Comparison of ENCODE assay signal across 8 cellular contexts in the genomic region with DNA sequence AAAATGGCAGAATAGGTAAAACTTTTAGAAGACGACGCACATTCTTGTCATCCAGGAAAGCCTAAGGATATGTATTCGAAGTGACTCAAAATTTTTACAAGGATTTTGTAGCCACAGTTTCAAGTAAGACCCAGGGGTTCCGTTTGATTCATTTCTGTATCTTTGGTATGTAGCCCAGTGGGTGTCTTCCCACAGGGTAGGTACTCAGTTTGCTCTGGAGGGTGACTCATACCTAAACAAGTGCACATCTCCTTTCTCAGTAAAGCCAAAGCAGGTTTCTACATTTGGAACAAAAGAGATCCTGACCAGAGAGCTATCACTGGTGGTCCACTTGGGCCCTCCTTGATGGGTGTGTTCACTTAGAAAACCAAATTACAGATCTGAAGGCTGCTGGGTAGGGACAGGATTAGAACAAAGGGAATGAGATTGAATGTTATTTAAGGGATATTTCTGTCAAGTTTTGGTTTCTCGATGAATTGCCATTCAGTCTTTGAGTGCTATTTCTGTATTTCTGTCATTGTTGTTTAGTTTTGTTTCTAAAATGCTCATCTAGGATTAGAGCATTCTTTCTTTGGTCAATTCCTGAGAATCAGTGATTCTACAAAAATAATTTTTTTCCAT. TPM values are rescaled to one million over a fixed set of nuclear protein-coding genes. Genes with fewer than 3 reads are reported as not detected.
DNase-seq lines count a peak whose midpoint lies in the region; ATAC-seq and TF ChIP-seq lines count a peak whose summit lies in the region.

No MANE protein-coding gene starts in this region.

- intact Hi-C loops in activated CD8-positive, alpha-beta T cell treated with anti-CD3 and anti-CD28 coated beads for 36 hours (cut with micrococcal nuclease): loop anchor here (5.0 kb wide), 1 partner anchor 35 kb away; no protein-coding TSS in a partner anchor

- H3K4me1 Mint-ChIP-seq in activated CD8-positive, alpha-beta T cell treated with anti-CD3 and anti-CD28 coated beads for 36 hours (ENCODE audit: low read depth): peaks cover 6% of the 10 kb centered on the region
- H3K4me1 Mint-ChIP-seq in activated CD8-positive, alpha-beta T cell treated with anti-CD3 and anti-CD28 coated beads, Interleukin-2, amount 10 ng/mL, durations not matched to agents 7 days and 5 days (ENCODE audit: low read depth): no peaks in the 10 kb centered on the region
- peaks cover 34% of the 10 kb centered on the region for H3K4me1 Mint-ChIP-seq in neural crest cell

- TF ChIP-seq CTCF in activated CD8-positive, alpha-beta T cell treated with anti-CD3 and anti-CD28 coated beads for 36 hours (IDR thresholded peaks at IDR 0.05): no peak
- no peak for TF ChIP-seq CTCF in neural crest cell (conservative IDR thresholded peaks at IDR 0.05)

- H3K4me3 Mint-ChIP-seq in activated CD8-positive, alpha-beta T cell treated with anti-CD3 and anti-CD28 coated beads for 36 hours: no peak overlapping the region
- H3K4me3 Mint-ChIP-seq in activated CD8-positive, alpha-beta T cell treated with anti-CD3 and anti-CD28 coated beads, Interleukin-2, amount 10 ng/mL, durations not matched to agents 7 days and 5 days: no peak overlapping the region
- H3K4me3 Mint-ChIP-seq in neural crest cell: no peak overlapping the region

- no peaks in the 10 kb centered on the region for H3K27me3 Mint-ChIP-seq in activated CD8-positive, alpha-beta T cell treated with anti-CD3 and anti-CD28 coated beads for 36 hours
- H3K27me3 Mint-ChIP-seq in activated CD8-positive, alpha-beta T cell treated with anti-CD3 and anti-CD28 coated beads, Interleukin-2, amount 10 ng/mL, durations not matched to agents 7 days and 5 days (ENCODE audit: low read depth): no peaks in the 10 kb centered on the region
- no peaks in the 10 kb centered on the region for H3K27me3 Mint-ChIP-seq in neural crest cell (ENCODE audit: low read depth)

- in situ Hi-C loops in KBM-7 (cut with MboI; ENCODE audit: low pct_unique_long_range_greater_than_20kb, low sequenced_read_pairs): no loop called here

- no peak overlapping the region for H3K27ac Mint-ChIP-seq in activated CD8-positive, alpha-beta T cell treated with anti-CD3 and anti-CD28 coated beads for 36 hours
- H3K27ac Mint-ChIP-seq in activated CD8-positive, alpha-beta T cell treated with anti-CD3 and anti-CD28 coated beads, Interleukin-2, amount 10 ng/mL, durations not matched to agents 7 days and 5 days: no peak overlapping the region
- H3K27ac Mint-ChIP-seq in neural crest cell (ENCODE audit: unreplicated experiment): peak overlapping the region; percentile 76

- no peaks in the 10 kb centered on the region for H3K36me3 Mint-ChIP-seq in activated CD8-positive, alpha-beta T cell treated with anti-CD3 and anti-CD28 coated beads for 36 hours (ENCODE audit: low read depth)
- H3K36me3 Mint-ChIP-seq in activated CD8-positive, alpha-beta T cell treated with anti-CD3 and anti-CD28 coated beads, Interleukin-2, amount 10 ng/mL, durations not matched to agents 7 days and 5 days (ENCODE audit: low read depth): no peaks in the 10 kb centered on the region
- peaks cover 5% of the 10 kb centered on the region for H3K36me3 Mint-ChIP-seq in neural crest cell (ENCODE audit: low read depth)

- H3K9me3 Mint-ChIP-seq in activated CD8-positive, alpha-beta T cell treated with anti-CD3 and anti-CD28 coated beads for 36 hours: no peaks in the 10 kb centered on the region
- H3K9me3 Mint-ChIP-seq in activated CD8-positive, alpha-beta T cell treated with anti-CD3 and anti-CD28 coated beads, Interleukin-2, amount 10 ng/mL, durations not matched to agents 7 days and 5 days (ENCODE audit: insufficient read depth): no peaks in the 10 kb centered on the region
- H3K9me3 Mint-ChIP-seq in neural crest cell: no peaks in the 10 kb centered on the region

- POLR2A ChIA-PET in activated CD8-positive, alpha-beta T cell treated with anti-CD3 and anti-CD28 coated beads for 36 hours (lab: Charles Lee): no interaction called here
- POLR2A ChIA-PET in activated CD8-positive, alpha-beta T cell treated with anti-CD3 and anti-CD28 coated beads, Interleukin-2, amount 10 ng/mL, durations not matched to agents 7 days and 5 days (lab: Charles Lee): no interaction called here

- peak; percentile 78 for ATAC-seq in activated CD8-positive, alpha-beta T cell treated with anti-CD3 and anti-CD28 coated beads for 36 hours
- ATAC-seq in activated CD8-positive, alpha-beta T cell treated with anti-CD3 and anti-CD28 coated beads, Interleukin-2, amount 10 ng/mL, durations not matched to agents 7 days and 5 days: no peak
- ATAC-seq in HG03135 (IDR thresholded peaks at IDR 0.05; ENCODE audit: unreplicated experiment): peak; percentile 62

- peak; percentile 7 for DNase-seq in activated CD8-positive, alpha-beta T cell treated with anti-CD3 and anti-CD28 coated beads for 36 hours
- no peak for DNase-seq in activated CD8-positive, alpha-beta T cell treated with anti-CD3 and anti-CD28 coated beads, Interleukin-2, amount 10 ng/mL, durations not matched to agents 7 days and 5 days
- DNase-seq in astrocyte of the hippocampus (ENCODE audit: low read depth, low spot score) (peak; percentile 65), neural crest cell (ENCODE audit: low read depth, low spot score) (no peak), KBM-7 (no peak), inferior parietal cortex (ENCODE audit: extremely low spot score) (no peak), NCI-H187 (lab: John Stamatoyannopoulos, UW) (no peak)

- CTCF ChIA-PET in activated CD8-positive, alpha-beta T cell treated with anti-CD3 and anti-CD28 coated beads for 36 hours (lab: Charles Lee): no interaction called here
- CTCF ChIA-PET in activated CD8-positive, alpha-beta T cell treated with anti-CD3 and anti-CD28 coated beads, Interleukin-2, amount 10 ng/mL, durations not matched to agents 7 days and 5 days (lab: Charles Lee): no interaction called here

RNA-seq across cellular contexts. Expression of gene PLS3, which starts 56.1 kb away (rescaled TPM):
- total RNA-seq in activated CD8-positive, alpha-beta T cell treated with anti-CD3 and anti-CD28 coated beads for 36 hours: 1 to 10 TPM; 2.0 to 2.2 TPM
- total RNA-seq in activated CD8-positive, alpha-beta T cell treated with anti-CD3 and anti-CD28 coated beads, Interleukin-2, amount 10 ng/mL, durations not matched to agents 7 days and 5 days: under 1 TPM; 0.37 to 0.39 TPM
- total RNA-seq in neural crest cell: 286 and 307 TPM in 2 replicates

Comparison
In these comparisons a context has a peak if more than half of its experiments do, and no peak if none do; other contexts are left out.
1. DNase-seq: peak in activated CD8-positive, alpha-beta T cell treated with anti-CD3 and anti-CD28 coated beads for 36 hours (single experiment) and astrocyte of the hippocampus (single experiment); none in activated CD8-positive, alpha-beta T cell treated with anti-CD3 and anti-CD28 coated beads, Interleukin-2, amount 10 ng/mL, durations not matched to agents 7 days and 5 days (single experiment), neural crest cell (single experiment), KBM-7 (single experiment), inferior parietal cortex (single experiment) and NCI-H187 (0 of 2).
2. RNA of gene PLS3, which starts 56.1 kb away (total RNA-seq): 286 to 307 TPM in neural crest cell; 2.0 to 2.2 TPM in activated CD8-positive, alpha-beta T cell treated with anti-CD3 and anti-CD28 coated beads for 36 hours and 0.37 to 0.39 TPM in activated CD8-positive, alpha-beta T cell treated with anti-CD3 and anti-CD28 coated beads, Interleukin-2, amount 10 ng/mL, durations not matched to agents 7 days and 5 days; every median in the first group is over 10 times any median in the second.